8 cellular contexts compared by ENCODE assay signal in the genomic region with DNA sequence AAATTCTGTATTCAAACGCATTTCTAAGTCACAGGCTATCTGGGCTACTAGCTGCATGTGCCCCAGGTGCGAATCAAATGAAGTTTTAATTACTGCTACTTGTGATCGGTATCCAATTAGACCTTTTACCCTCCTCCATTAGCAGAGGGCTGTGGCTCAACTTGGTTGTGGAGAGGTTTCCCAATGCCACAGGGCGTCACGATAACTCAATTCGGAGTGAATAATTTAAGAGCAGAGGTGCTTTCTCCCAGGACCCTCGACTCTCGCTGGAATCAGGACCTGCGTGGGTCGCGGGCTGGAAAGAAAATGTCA. TPM values are rescaled to one million over a fixed set of nuclear protein-coding genes. Genes with fewer than 3 reads are reported as not detected.
A peak's percentile ranks its signal among the peaks of the same experiment; 100 is the strongest.
DNase-seq lines count a peak whose midpoint lies in the region; ATAC-seq and TF ChIP-seq lines count a peak whose summit lies in the region.

No MANE protein-coding gene starts in this region.

- no peak for DNase-seq in activated CD4-positive, CD25-positive, alpha-beta regulatory T cell (lab: John Stamatoyannopoulos, UW)
- DNase-seq in SJCRH30 (no peak), fibroblast of pulmonary artery (ENCODE audit: low read depth) (no peak), prostate gland (ENCODE audit: low spot score) (no peak), cortex of kidney (lab: John Stamatoyannopoulos, UW) (no peak), occipital lobe (lab: John Stamatoyannopoulos, UW) (no peak)

- H3K27ac ChIP-seq in SJCRH30 (peak overlapping the region; percentile 85), prostate gland (peak overlapping the region; percentile 92 to 98)

- intact Hi-C loops in prostate gland (cut with DNase I) = no loop called here

- peak overlapping the region; percentile 76 for H3K4me3 ChIP-seq in SJCRH30
- peak overlapping the region; percentile 83 for H3K4me3 ChIP-seq in fibroblast of pulmonary artery (replicated peaks; ENCODE audit: low read depth, low read length)
- H3K4me3 ChIP-seq in prostate gland = peak overlapping the region; percentile 66 to 73

- ATAC-seq in activated CD4-positive, CD25-positive, alpha-beta regulatory T cell treated with anti-CD3 and anti-CD28 coated beads, Interleukin-2, amount 50 U/mL, for 24 hours = peak; percentile 1 to 6
- peak; percentile 4 for ATAC-seq in HG02970 (IDR thresholded peaks at IDR 0.05; ENCODE audit: low FRiP score, unreplicated experiment)

- H3K4me1 ChIP-seq in SJCRH30 (peaks cover 3% of the 10 kb centered on the region), prostate gland (replicated peaks) (no peaks in the 10 kb centered on the region)

- no peak for TF ChIP-seq POLR2A in prostate gland (IDR thresholded peaks at IDR 0.05)

- H3K36me3 ChIP-seq in SJCRH30 = peaks cover 3% of the 10 kb centered on the region; the same call in 1 of the 2 replicates
- no peaks in the 10 kb centered on the region for H3K36me3 ChIP-seq in prostate gland

- WGBS in prostate gland = 2% methylated on average over 11 of the region's 11 CpGs

- TF ChIP-seq CTCF in fibroblast of pulmonary artery (IDR thresholded peaks at IDR 0.05; ENCODE audit: low read length, missing control alignments) (no peak), prostate gland (IDR thresholded peaks at IDR 0.05) (peak in 1 of 4 experiments; percentile 7)

- no peaks in the 10 kb centered on the region for H3K9me3 ChIP-seq in SJCRH30 (replicated peaks)
- H3K9me3 ChIP-seq in prostate gland = no peaks in the 10 kb centered on the region

- H3K27me3 ChIP-seq in SJCRH30 (no peaks in the 10 kb centered on the region), prostate gland (replicated peaks; ENCODE audit: insufficient read depth) (no peaks in the 10 kb centered on the region)

RNA-seq across cellular contexts. Expression of a gene that starts 0.6 kb away (rescaled TPM):
- 18.1 and 20.3 TPM in 2 replicates for total RNA-seq in SJCRH30 (2014; rRNA removed; shearing (Covaris generic))
- total RNA-seq in prostate gland = 10 to 100 TPM; 23.8 to 25.4 TPM
- total RNA-seq in occipital lobe = 31.2 TPM
